Comparison of ENCODE assay signal across 8 cellular contexts in genomic region chr15:90934949-90935751, GRCh38. TPM values are rescaled to one million over a fixed set of nuclear protein-coding genes. Genes with fewer than 3 reads are reported as not detected.
DNase-seq lines count a peak whose midpoint lies in the region; ATAC-seq, FAIRE-seq and TF ChIP-seq lines count a peak whose summit lies in the region.

Gene UNC45A, plus strand, starts transcription at chr15:90935285. Its CDS starts 40 bp downstream, at chr15:90935325.

- peaks cover 11% of the 10 kb centered on the region; the same call in 1 of the 2 replicates for H3K36me3 ChIP-seq in Loucy (ENCODE audit: insufficient read depth, low read length)
- peaks cover 42% of the 10 kb centered on the region for H3K36me3 ChIP-seq in RWPE2 (ENCODE audit: low read depth)
- no peaks in the 10 kb centered on the region for H3K36me3 ChIP-seq in neural cell (ENCODE audit: insufficient read depth, low read length)
- peaks cover 17 to 36% (median 32%) of the 10 kb centered on the region in 4 donors for H3K36me3 ChIP-seq in stomach

- H3K4me1 ChIP-seq in Loucy (ENCODE audit: insufficient read depth, low read length, poor library complexity, severe bottlenecking) (peaks cover 39% of the 10 kb centered on the region), RWPE2 (ENCODE audit: insufficient read depth, poor library complexity, severe bottlenecking) (peaks cover 10% of the 10 kb centered on the region), stomach (peaks cover 38 to 61% (median 57%) of the 10 kb centered on the region in 4 donors)

- H3K27ac ChIP-seq in RWPE2 (ENCODE audit: poor library complexity, severe bottlenecking) (peak within 1 kb of the TSS; percentile 23), neural cell (ENCODE audit: low read length) (peak within 1 kb of the TSS; percentile 66), stomach (peak within 1 kb of the TSS; percentile 86 to 91 (median 90))

- H3K4me2 ChIP-seq in Loucy (ENCODE audit: low read depth, low read length, poor library complexity, severe bottlenecking) (peak within 1 kb of the TSS; percentile 83), neural cell (ENCODE audit: low read length) (peak within 1 kb of the TSS; percentile 99)

- TF ChIP-seq CTCF in Loucy (conservative IDR thresholded peaks at IDR 0.05; ENCODE audit: low read length) (no peak), RWPE2 (IDR thresholded peaks at IDR 0.05; ENCODE audit: poor library complexity, severe bottlenecking) (no peak), fibroblast of the aortic adventitia (IDR thresholded peaks at IDR 0.05; ENCODE audit: insufficient read depth, low read length) (no peak), neural cell (IDR thresholded peaks at IDR 0.05; ENCODE audit: poor library complexity, severe bottlenecking) (no peak), stomach (IDR thresholded peaks at IDR 0.05) (no peak)

- H2AFZ ChIP-seq in Loucy (ENCODE audit: low read length) (peak within 1 kb of the TSS; percentile 81), neural cell (ENCODE audit: low read depth, low read length) (peak within 1 kb of the TSS; percentile 87)

- peak; percentile 87 for DNase-seq in EL
- peak; percentile 72 for DNase-seq in H54 (ENCODE audit: insufficient read length, low spot score)
- peak; percentile 98 for DNase-seq in RWPE2 (ENCODE audit: low spot score)
- DNase-seq in activated effector memory CD4-positive, alpha-beta T cell treated with Interleukin-2 at 50 U/mL for 16 hours: peak; percentile 95
- DNase-seq in fibroblast of the aortic adventitia (ENCODE audit: low read depth): peak; percentile 74
- DNase-seq in stomach: peak; percentile 97

- H3K4me3 ChIP-seq in Loucy (ENCODE audit: low read length, poor library complexity, severe bottlenecking) (peak within 1 kb of the TSS; percentile 93), RWPE2 (ENCODE audit: severe bottlenecking) (peak within 1 kb of the TSS; percentile 79), fibroblast of the aortic adventitia (ENCODE audit: low read depth, low read length) (peak within 1 kb of the TSS; percentile 85), neural cell (ENCODE audit: low read length) (peak within 1 kb of the TSS; percentile 94), stomach (peak within 1 kb of the TSS; percentile 65 to 79 (median 76))

- H3F3A ChIP-seq in Loucy (ENCODE audit: low read depth) (0 out of 2 replicates have a peak, but pooled peaks cover 5% of the 10 kb centered on the region), neural cell (ENCODE audit: insufficient read depth, low read length, poor library complexity, severe bottlenecking) (no peaks in the 10 kb centered on the region)

- H3K9me3 ChIP-seq in Loucy (ENCODE audit: insufficient read depth, low read depth, low read length): no peaks in the 10 kb centered on the region
- H3K9me3 ChIP-seq in RWPE2 (ENCODE audit: severe bottlenecking): no peaks in the 10 kb centered on the region
- H3K9me3 ChIP-seq in neural cell (ENCODE audit: low read length): no peaks in the 10 kb centered on the region
- no peaks in the 10 kb centered on the region for H3K9me3 ChIP-seq in stomach

- H3K9me2 ChIP-seq in Loucy (replicated peaks; ENCODE audit: low read depth, low read length): no peaks in the 10 kb centered on the region
- no peaks in the 10 kb centered on the region for H3K9me2 ChIP-seq in neural cell (ENCODE audit: insufficient read depth, low read length)

- peaks cover 36% of the 10 kb centered on the region for H3K79me2 ChIP-seq in Loucy (ENCODE audit: insufficient read depth, low read length)
- H3K79me2 ChIP-seq in neural cell (replicated peaks; ENCODE audit: insufficient read depth, low read length): peaks cover 16% of the 10 kb centered on the region

- H4K20me1 ChIP-seq in Loucy (ENCODE audit: insufficient read depth, low read length, poor library complexity, severe bottlenecking) (peaks cover 18% of the 10 kb centered on the region), neural cell (ENCODE audit: insufficient read depth) (no peaks in the 10 kb centered on the region)

- peak; percentile 74 for ATAC-seq in RWPE2 (ENCODE audit: low read depth)

- no peak for FAIRE-seq in H54 (lab: Jason Lieb, UNC)

- H3K9ac ChIP-seq in Loucy (ENCODE audit: low read depth, low read length, poor library complexity, severe bottlenecking) (peak within 1 kb of the TSS; percentile 96), neural cell (ENCODE audit: low read length) (peak within 1 kb of the TSS; percentile 85)

- TF ChIP-seq RAD21 in neural cell (conservative IDR thresholded peaks at IDR 0.05): no peak

- no peak for TF ChIP-seq EP300 in neural cell (conservative IDR thresholded peaks at IDR 0.05; ENCODE audit: poor library complexity, severe bottlenecking)
- TF ChIP-seq EP300 in stomach (IDR thresholded peaks at IDR 0.05): no peak

- TF ChIP-seq POLR2A in H54 (IDR thresholded peaks at IDR 0.05; ENCODE audit: low read depth, low read length) (peak; percentile 68), stomach (IDR thresholded peaks at IDR 0.05) (peak in 2 of 4 donors; percentile 54 to 64)

- H3K27me3 ChIP-seq in Loucy (ENCODE audit: insufficient read depth, low read length, poor library complexity, severe bottlenecking): no peaks in the 10 kb centered on the region
- H3K27me3 ChIP-seq in RWPE2 (ENCODE audit: insufficient read depth, poor library complexity, severe bottlenecking): no peaks in the 10 kb centered on the region
- no peaks in the 10 kb centered on the region for H3K27me3 ChIP-seq in neural cell (ENCODE audit: insufficient read depth, low read depth, low read length)
- H3K27me3 ChIP-seq in stomach: no peaks in the 10 kb centered on the region

- intact Hi-C loops in stomach (cut with DNase I; ENCODE audit: low total_unique reads): no loop called here

- WGBS in stomach, 5 donors: 0 to 1% (median 0%) methylated on average over 49 to 65 of the region's 65 CpGs

TF ChIP-seq in neural cell, 6 proteins besides CTCF, POLR2A, EP300 and RAD21:
- no peak for TF ChIP-seq EZH2 (IDR thresholded peaks at IDR 0.05; ENCODE audit: borderline replicate concordance, insufficient read depth, low read length, poor library complexity, severe bottlenecking)
- no peak for TF ChIP-seq SMC3 (conservative IDR thresholded peaks at IDR 0.05; ENCODE audit: poor library complexity)
- peak; percentile 59 for TF ChIP-seq MXI1 (conservative IDR thresholded peaks at IDR 0.05; ENCODE audit: poor library complexity, severe bottlenecking)
- peak; percentile 86 for TF ChIP-seq POLR2AphosphoS5 (IDR thresholded peaks at IDR 0.05)
- TF ChIP-seq TAF1 (IDR thresholded peaks at IDR 0.05; ENCODE audit: low read depth): no peak
- TF ChIP-seq REST (IDR thresholded peaks at IDR 0.05; ENCODE audit: borderline replicate concordance): peak; percentile 27

RNA-seq across cellular contexts. Expression of gene UNC45A, which starts in this region (rescaled TPM):
- total RNA-seq in fibroblast of the aortic adventitia (ENCODE audit: low replicate concordance) (66.5 and 75.6 TPM in 2 replicates), stomach (10 to 100 TPM; 28.0 to 63.8 (median 45.0) TPM)
- polyA plus RNA-seq in neural cell (41.3 and 51.4 TPM in 2 replicates), stomach (10 to 100 TPM; 35.7 to 62.7 (median 40.9) TPM)
- 54.3 and 66.5 TPM in 2 replicates for polyA minus RNA-seq in neural cell

Comparison
In these comparisons a context has a peak if more than half of its experiments do, and no peak if none do; other contexts are left out.
1. Peak in every context shown above with its lines: DNase-seq, ATAC-seq, H3K4me3 ChIP-seq and H3K27ac ChIP-seq.
2. H3K27ac ChIP-seq: peak in every context shown above with its lines; median percentile 90 in stomach; 66 in neural cell; 23 in RWPE2.